ENCODE assay signal across 8 cellular contexts in the genomic region with DNA sequence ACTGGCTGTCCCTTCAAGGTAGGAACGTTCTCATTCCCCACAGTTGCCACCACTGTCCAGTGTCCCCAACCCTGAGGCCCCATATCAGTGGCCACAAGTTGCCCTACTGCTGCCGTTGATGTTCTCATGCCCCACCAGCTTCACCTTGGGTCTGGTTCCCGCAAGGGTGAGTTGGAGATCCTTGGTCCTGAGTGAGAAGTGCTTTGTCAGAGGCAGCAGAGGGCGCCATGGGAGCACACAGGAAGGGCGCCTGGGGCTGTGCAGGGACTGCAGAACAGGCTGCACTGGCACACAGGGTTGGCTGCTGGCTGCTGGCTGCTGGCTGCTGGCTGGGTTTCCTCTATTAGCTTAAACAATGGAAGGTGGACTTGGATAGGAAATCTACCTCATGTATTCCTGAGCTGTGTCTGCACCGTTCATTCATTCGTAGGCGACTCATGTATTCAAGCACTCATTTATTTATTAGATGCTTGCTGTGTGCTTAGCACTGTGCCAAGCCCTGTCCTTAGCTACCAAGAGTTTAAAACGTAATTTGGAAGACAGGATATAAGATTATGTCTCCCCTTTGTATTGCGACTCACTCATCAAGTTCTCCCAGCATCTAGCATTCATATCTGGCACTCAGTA.
A peak's percentile ranks its signal among the peaks of the same experiment; 100 is the strongest.
DNase-seq lines count a peak whose midpoint lies in the region; ATAC-seq and TF ChIP-seq lines count a peak whose summit lies in the region.

No MANE protein-coding gene starts in this region.

- H3K4me1 Mint-ChIP-seq in nephron: no peaks in the 10 kb centered on the region

- H3K27ac Mint-ChIP-seq in nephron: no peak overlapping the region

- peak; percentile 63 for ATAC-seq in GM18868 (IDR thresholded peaks at IDR 0.05; ENCODE audit: unreplicated experiment)

- H3K27me3 Mint-ChIP-seq in nephron (ENCODE audit: low read depth): peaks cover 17% of the 10 kb centered on the region

- no peak overlapping the region for H3K4me3 Mint-ChIP-seq in nephron

- no peaks in the 10 kb centered on the region for H3K9me3 Mint-ChIP-seq in nephron

- peak in 2 of 3 experiments; percentile 23 to 37 for TF ChIP-seq CTCF in nephron (IDR thresholded peaks at IDR 0.05; ENCODE audit: unreplicated experiment in 3 of 3)

- DNase-seq in AML-193 (lab: John Stamatoyannopoulos, UW) (peak; percentile 83 to 85), NCI-H2029 treated with DMSO at 0.1 percent for 48 hours (lab: John Stamatoyannopoulos, UW) (peak; percentile 38), UCSD-AML1 (lab: John Stamatoyannopoulos, UW; ENCODE audit: unreplicated experiment) (peak; percentile 77), erythroblast (lab: John Stamatoyannopoulos, UW) (peak; percentile 71 to 73), cortex of kidney (lab: John Stamatoyannopoulos, UW) (no peak), cerebellar nuclear complex (lab: John Stamatoyannopoulos, UW) (no peak)

- H3K36me3 Mint-ChIP-seq in nephron (ENCODE audit: low read depth): no peaks in the 10 kb centered on the region

- TF ChIP-seq POLR2A in erythroblast (IDR thresholded peaks at IDR 0.05; ENCODE audit: low read length): no peak

Comparison
In these comparisons a context has a peak if more than half of its experiments do, and no peak if none do; other contexts are left out.
1. DNase-seq: peak in AML-193 (2 of 2), NCI-H2029 treated with DMSO at 0.1 percent for 48 hours (single experiment), UCSD-AML1 (single experiment) and erythroblast (2 of 2); none in cortex of kidney (single experiment) and cerebellar nuclear complex (0 of 2).